33 cellular contexts compared by ENCODE assay signal in the genomic region with DNA sequence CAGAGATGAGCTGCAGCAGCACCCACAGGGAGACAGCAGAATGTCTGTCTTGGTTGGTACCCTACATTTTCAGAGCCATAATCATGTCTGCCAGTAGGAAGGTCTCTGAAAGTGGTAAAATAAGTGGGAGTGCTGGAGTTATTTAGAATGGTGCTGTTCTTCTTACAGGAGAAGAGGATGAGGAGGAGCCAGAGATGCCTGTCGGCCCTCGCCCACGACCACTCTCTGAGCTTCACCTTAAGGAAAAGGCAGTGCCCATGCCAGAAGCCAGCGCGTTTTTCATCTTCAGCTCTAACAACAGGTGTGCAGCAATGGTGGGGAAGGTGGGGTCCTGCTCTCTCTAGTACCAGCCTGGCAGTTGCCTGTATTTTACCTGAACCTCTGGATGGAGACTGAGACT.
"Had no signal": no experiment of that assay in that cellular context is flagged by ENCODE, and none has a peak within 500 bp of the region (broad histone marks: within the 10 kb centered on the region; RNA-seq: fewer than 3 reads in every experiment).

No MANE protein-coding gene starts in this region.

- H3K9me3 ChIP-seq: ascending aorta had no signal

- H3K27ac Mint-ChIP-seq: activated B cell treated with CpG ODN at 0.5 μM for 24 hours; activated CD4-positive, alpha-beta memory T cell treated with anti-CD3 and anti-CD28 coated beads, Interleukin-2, amount 10 ng/mL, durations not matched to agents 7 days and 5 days; activated CD4-positive, alpha-beta T cell treated with anti-CD3 and anti-CD28 coated beads, Interleukin-2, amount 10 ng/mL, durations not matched to agents 24 days and 14 days; activated CD8-positive, alpha-beta memory T cell treated with anti-CD3 and anti-CD28 coated beads, Interleukin-2, amount 10 ng/mL, durations not matched to agents 7 days and 5 days; activated CD8-positive, alpha-beta T cell treated with anti-CD3 and anti-CD28 coated beads, Interleukin-2, amount 10 ng/mL, durations not matched to agents 7 days and 5 days; activated naive CD4-positive, alpha-beta T cell treated with anti-CD3 and anti-CD28 coated beads, Interleukin-2, amount 10 ng/mL, durations not matched to agents 7 days and 5 days; activated naive CD4-positive, alpha-beta T cell treated with anti-CD3 and anti-CD28 coated beads, Interleukin-2, amount 50 U/mL, for 24 hours; activated naive CD8-positive, alpha-beta T cell; activated naive CD8-positive, alpha-beta T cell treated with anti-CD3 and anti-CD28 coated beads, Interleukin-2, amount 10 ng/mL, durations not matched to agents 7 days and 5 days; activated naive CD8-positive, alpha-beta T cell treated with anti-CD3 and anti-CD28 coated beads, Interleukin-2, amount 50 U/mL, for 24 hours; activated T-cell treated with anti-CD3 and anti-CD28 coated beads, Interleukin-2, amount 50 U/mL, for 24 hours; activated T-helper 2 cell treated with anti-CD3 and anti-CD28 coated beads, Interferon-gamma antibody, Interleukin-2, Interleukin-4, amounts not matched to agents 10 μg/mL and 5 μg/mL and 100 μg/mL, durations not matched to agents 14 hours and 24 hours and 36 hours; brain; T-helper 1 cell treated with Interleukin-12 subunit alpha and Interleukin-12 subunit beta and Interleukin-4 antibody, amounts not matched to agents 30 μg/mL and 1 μg/mL, for 36 hours; T-helper 2 cell treated with Interferon-gamma antibody and Interleukin-4, amounts not matched to agents 5 μg/mL and 100 μg/mL, for 36 hours had no signal

- H3K4me1 Mint-ChIP-seq: activated B cell treated with CpG ODN at 0.5 μM for 24 hours; activated CD4-positive, alpha-beta memory T cell treated with anti-CD3 and anti-CD28 coated beads, Interleukin-2, amount 10 ng/mL, durations not matched to agents 7 days and 5 days; activated CD4-positive, alpha-beta T cell treated with anti-CD3 and anti-CD28 coated beads, Interleukin-2, amount 10 ng/mL, durations not matched to agents 24 days and 14 days; activated CD8-positive, alpha-beta memory T cell treated with anti-CD3 and anti-CD28 coated beads, Interleukin-2, amount 10 ng/mL, durations not matched to agents 7 days and 5 days; activated naive CD4-positive, alpha-beta T cell treated with anti-CD3 and anti-CD28 coated beads, Interleukin-2, amount 10 ng/mL, durations not matched to agents 7 days and 5 days; activated naive CD4-positive, alpha-beta T cell treated with anti-CD3 and anti-CD28 coated beads, Interleukin-2, amount 50 U/mL, for 24 hours; activated naive CD8-positive, alpha-beta T cell treated with anti-CD3 and anti-CD28 coated beads, Interleukin-2, amount 10 ng/mL, durations not matched to agents 7 days and 5 days; activated naive CD8-positive, alpha-beta T cell treated with anti-CD3 and anti-CD28 coated beads, Interleukin-2, amount 50 U/mL, for 24 hours; brain had no signal

- ATAC-seq: activated CD8-positive, alpha-beta memory T cell treated with anti-CD3 and anti-CD28 coated beads, Interleukin-2, amount 10 ng/mL, durations not matched to agents 7 days and 5 days; activated CD8-positive, alpha-beta T cell treated with anti-CD3 and anti-CD28 coated beads, Interleukin-2, amount 10 ng/mL, durations not matched to agents 7 days and 5 days; activated naive CD8-positive, alpha-beta T cell treated with anti-CD3 and anti-CD28 coated beads, Interleukin-2, amount 50 U/mL, for 24 hours had no signal

- DNase-seq: activated B cell treated with CpG ODN at 0.5 μM for 24 hours; activated CD4-positive, alpha-beta memory T cell treated with anti-CD3 and anti-CD28 coated beads, Interleukin-2, amount 10 ng/mL, durations not matched to agents 7 days and 5 days; activated CD4-positive, alpha-beta T cell treated with anti-CD3 and anti-CD28 coated beads for 4 hours; activated CD4-positive, alpha-beta T cell treated with anti-CD3 and anti-CD28 coated beads, Interleukin-2, amount 10 ng/mL, durations not matched to agents 24 days and 14 days; activated CD4-positive, alpha-beta T cell treated with anti-CD3 and anti-CD28 coated beads, Interleukin-2, amount 50 U/mL, for 1 hour; activated CD4-positive, alpha-beta T cell treated with anti-CD3 and anti-CD28 coated beads, Interleukin-2, amount 50 U/mL, for 4 hours; activated CD4-positive, CD25-positive, alpha-beta regulatory T cell treated with anti-CD3 and anti-CD28 coated beads, Interleukin-2, amount 50 U/mL, for 72 hours; activated CD8-positive, alpha-beta memory T cell treated with anti-CD3 and anti-CD28 coated beads for 24 hours; activated CD8-positive, alpha-beta memory T cell treated with anti-CD3 and anti-CD28 coated beads, Interleukin-2, amount 10 ng/mL, durations not matched to agents 7 days and 5 days; activated CD8-positive, alpha-beta memory T cell treated with anti-CD3 and anti-CD28 coated beads, Interleukin-2, amount 50 U/mL, for 48 hours; activated CD8-positive, alpha-beta T cell treated with anti-CD3 and anti-CD28 coated beads, Interleukin-2, amount 10 ng/mL, durations not matched to agents 7 days and 5 days; activated effector memory CD4-positive, alpha-beta T cell treated with Interleukin-2 at 50 U/mL for 16 hours; activated gamma-delta T cell; activated naive CD4-positive, alpha-beta T cell treated with anti-CD3 and anti-CD28 coated beads, Interleukin-2, amount 10 ng/mL, durations not matched to agents 7 days and 5 days; activated naive CD4-positive, alpha-beta T cell treated with Interleukin-2 at 50 U/mL for 16 hours; activated naive CD8-positive, alpha-beta T cell treated with anti-CD3 and anti-CD28 coated beads, Interleukin-2, amount 10 ng/mL, durations not matched to agents 7 days and 5 days; activated naive CD8-positive, alpha-beta T cell treated with anti-CD3 and anti-CD28 coated beads, Interleukin-2, amount 50 U/mL, for 24 hours; activated T-cell treated with anti-CD3 and anti-CD28 coated beads, Interleukin-2, amount 50 U/mL, for 24 hours; activated T-cell treated with anti-CD3 and anti-CD28 coated beads, Interleukin-2, amount 50 U/mL, for 48 hours; amygdala; anterior cingulate cortex; central memory CD4-positive, alpha-beta T cell; T-helper 1 cell; T-helper 2 cell; T-helper 9 cell had no signal

- H3K4me3 Mint-ChIP-seq: activated B cell treated with CpG ODN at 0.5 μM for 24 hours; activated CD4-positive, alpha-beta memory T cell treated with anti-CD3 and anti-CD28 coated beads, Interleukin-2, amount 10 ng/mL, durations not matched to agents 7 days and 5 days; activated CD4-positive, alpha-beta T cell treated with anti-CD3 and anti-CD28 coated beads, Interleukin-2, amount 10 ng/mL, durations not matched to agents 24 days and 14 days; activated CD8-positive, alpha-beta memory T cell treated with anti-CD3 and anti-CD28 coated beads, Interleukin-2, amount 10 ng/mL, durations not matched to agents 7 days and 5 days; activated CD8-positive, alpha-beta T cell treated with anti-CD3 and anti-CD28 coated beads, Interleukin-2, amount 10 ng/mL, durations not matched to agents 7 days and 5 days; activated naive CD4-positive, alpha-beta T cell treated with anti-CD3 and anti-CD28 coated beads, Interleukin-2, amount 10 ng/mL, durations not matched to agents 7 days and 5 days; activated naive CD4-positive, alpha-beta T cell treated with anti-CD3 and anti-CD28 coated beads, Interleukin-2, amount 50 U/mL, for 24 hours; activated naive CD8-positive, alpha-beta T cell; activated naive CD8-positive, alpha-beta T cell treated with anti-CD3 and anti-CD28 coated beads, Interleukin-2, amount 10 ng/mL, durations not matched to agents 7 days and 5 days; activated naive CD8-positive, alpha-beta T cell treated with anti-CD3 and anti-CD28 coated beads, Interleukin-2, amount 50 U/mL, for 24 hours; activated T-cell treated with anti-CD3 and anti-CD28 coated beads, Interleukin-2, amount 50 U/mL, for 24 hours; brain; T-helper 1 cell treated with Interleukin-12 subunit alpha and Interleukin-12 subunit beta and Interleukin-4 antibody, amounts not matched to agents 30 μg/mL and 1 μg/mL, for 36 hours; T-helper 2 cell treated with Interferon-gamma antibody and Interleukin-4, amounts not matched to agents 5 μg/mL and 100 μg/mL, for 36 hours had no signal

- H3K27me3 ChIP-seq: ascending aorta had no signal

- H3K4me1 ChIP-seq: ascending aorta had no signal

- H3K27ac ChIP-seq: ascending aorta, VCaP had no signal

- H3K9me3 Mint-ChIP-seq: activated naive CD4-positive, alpha-beta T cell treated with anti-CD3 and anti-CD28 coated beads, Interleukin-2, amount 10 ng/mL, durations not matched to agents 7 days and 5 days; activated naive CD4-positive, alpha-beta T cell treated with anti-CD3 and anti-CD28 coated beads, Interleukin-2, amount 50 U/mL, for 24 hours had no signal

- H3K4me3 ChIP-seq: ascending aorta had no signal

- H3K36me3 Mint-ChIP-seq: activated CD8-positive, alpha-beta memory T cell treated with anti-CD3 and anti-CD28 coated beads, Interleukin-2, amount 10 ng/mL, durations not matched to agents 7 days and 5 days; activated naive CD4-positive, alpha-beta T cell treated with anti-CD3 and anti-CD28 coated beads, Interleukin-2, amount 10 ng/mL, durations not matched to agents 7 days and 5 days; activated naive CD4-positive, alpha-beta T cell treated with anti-CD3 and anti-CD28 coated beads, Interleukin-2, amount 50 U/mL, for 24 hours; activated naive CD8-positive, alpha-beta T cell; activated naive CD8-positive, alpha-beta T cell treated with anti-CD3 and anti-CD28 coated beads, Interleukin-2, amount 10 ng/mL, durations not matched to agents 7 days and 5 days had no signal
